Comparison of ENCODE assay signal across 18 cellular contexts in the genomic region with DNA sequence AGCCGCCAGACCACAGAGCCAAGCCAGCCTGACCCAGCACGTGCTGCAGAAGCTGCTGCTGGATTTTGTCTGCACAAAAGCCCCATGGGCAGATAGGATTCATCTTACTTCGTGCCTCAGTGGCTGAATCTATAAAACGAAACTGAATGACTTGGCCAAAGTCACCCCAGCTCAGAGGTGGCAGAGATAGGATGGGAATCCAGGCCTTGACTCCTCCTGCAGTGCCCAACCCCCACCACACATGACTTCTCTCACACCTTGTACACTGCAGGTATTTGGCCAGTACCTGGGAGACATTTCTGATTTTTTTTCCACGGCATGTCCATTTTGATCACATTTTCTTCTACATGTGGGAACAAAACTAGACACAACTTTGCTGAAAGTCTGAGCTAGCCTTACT.
A peak's percentile ranks its signal among the peaks of the same experiment; 100 is the strongest.
DNase-seq lines count a peak whose midpoint lies in the region; ATAC-seq, FAIRE-seq and TF ChIP-seq lines count a peak whose summit lies in the region.
"Had no signal": no experiment of that assay in that cellular context is flagged by ENCODE, and none has a peak within 500 bp of the region (broad histone marks: within the 10 kb centered on the region; RNA-seq: fewer than 3 reads in every experiment).

No MANE protein-coding gene starts in this region.

- H3K27ac ChIP-seq in GM23248 (peak overlapping the region; percentile 88), subcutaneous abdominal adipose tissue (ENCODE audit: low read depth, low read length) (peak overlapping the region; percentile 10), HepG2 (ENCODE audit: extremely low read length, insufficient read depth, low read length) (no peak overlapping the region)

- no TSS peak for BruUV-seq in HepG2 (replicated peaks; lab: Mats Ljungman, UMichigan)

- H3K9me2 ChIP-seq in GM23248 (ENCODE audit: insufficient read depth): no peaks in the 10 kb centered on the region

- no peaks in the 10 kb centered on the region for H4K20me1 ChIP-seq in GM23248 (ENCODE audit: insufficient read depth)
- 0 out of 2 replicates have a peak, but pooled peaks cover 3% of the 10 kb centered on the region for H4K20me1 ChIP-seq in HepG2 (ENCODE audit: insufficient read depth, low read length)

- in situ Hi-C loops in GM23248 (cut with MboI): no loop called here
- in situ Hi-C loops in HepG2 (cut with HindIII; ENCODE audit: extremely low pct_ligation_motif_present, low pct_unique_long_range_greater_than_20kb): no loop called here

- H2AFZ ChIP-seq in GM23248: no peak overlapping the region
- no peak overlapping the region for H2AFZ ChIP-seq in HepG2 (ENCODE audit: low read length)

- H3K9ac ChIP-seq in GM23248: peak overlapping the region; percentile 66
- H3K9ac ChIP-seq in subcutaneous abdominal adipose tissue (ENCODE audit: low read length in 5 of 5): no peak overlapping the region
- H3K9ac ChIP-seq in HepG2 (ENCODE audit: insufficient read depth, low read depth, low read length): no peak overlapping the region

- H3K4me1 ChIP-seq in GM23248 (ENCODE audit: insufficient read depth) (peaks cover 22% of the 10 kb centered on the region), subcutaneous abdominal adipose tissue (ENCODE audit: control insufficient read depth in 5 of 5, insufficient read depth in 5 of 5, low read length in 5 of 5) (peaks cover 2 to 50% (median 46%) of the 10 kb centered on the region in 5 donors), HepG2 (ENCODE audit: insufficient read depth, low read length) (no peaks in the 10 kb centered on the region)

- H3K79me2 ChIP-seq in GM23248 (ENCODE audit: insufficient read depth): no peaks in the 10 kb centered on the region
- no peaks in the 10 kb centered on the region for H3K79me2 ChIP-seq in HepG2 (ENCODE audit: insufficient read depth, low read length)

- no peak for TF ChIP-seq CTCF in lower leg skin (IDR thresholded peaks at IDR 0.05)
- no peak for TF ChIP-seq CTCF in HepG2 (CRISPR knock-in tag; IDR thresholded peaks at IDR 0.05)

- TF ChIP-seq RAD21 in HepG2 (CRISPR knock-in tag; IDR thresholded peaks at IDR 0.05): no peak

- CTCF ChIA-PET in HepG2 (lab: Yijun Ruan, JAX; ENCODE audit: low intra/inter-chr PET ratio, low total read pairs): no interaction called here

- DNase-seq in GM23248 (no peak), RPMI7951 (ENCODE audit: low read depth) (peak; percentile 38), lower leg skin (ENCODE audit: low spot score in 2 of 2) (peak; percentile 11 to 53), HepG2 (ENCODE audit: low spot score) (no peak), GM19240 (ENCODE audit: insufficient read length, low spot score) (no peak), mesenteric fat pad (ENCODE audit: low spot score) (no peak), erythroblast (lab: John Stamatoyannopoulos, UW) (no peak)
- DNase-seq: CD4-positive, alpha-beta T cell; KBM-7; NCI-H2227 treated with DMSO at 0.1 percent for 48 hours; NCI-H510A; NCI-H774; NK-92 treated with Interleukin-12 subunit alpha and Interleukin-12 subunit beta, amount 100 ng/mL, for 24 hours; SIG-M5 had no signal

- POLR2A ChIA-PET in HepG2 (lab: Yijun Ruan, JAX): no interaction called here

- H3K4me2 ChIP-seq in GM23248 (ENCODE audit: unreplicated experiment): peak overlapping the region; percentile 61
- H3K4me2 ChIP-seq in HepG2 (ENCODE audit: low read depth, low read length): no peak overlapping the region

- no peaks in the 10 kb centered on the region for H3K27me3 ChIP-seq in GM23248 (replicated peaks; ENCODE audit: insufficient read depth)
- no peaks in the 10 kb centered on the region for H3K27me3 ChIP-seq in subcutaneous abdominal adipose tissue (ENCODE audit: control insufficient read depth in 5 of 5, insufficient read depth in 4 of 5, low read length in 5 of 5)
- peaks cover 6 to 33% of the 10 kb centered on the region in 2 experiments for H3K27me3 ChIP-seq in HepG2 (ENCODE audit: control insufficient read depth in 1 of 2, insufficient read depth in 2 of 2, low read length in 2 of 2)
- H3K27me3 ChIP-seq: BE2C had no signal

- no peak for FAIRE-seq in HepG2 (lab: Jason Lieb, UNC)
- FAIRE-seq: GM12891, GM18507 had no signal

- TF ChIP-seq POLR2A in lower leg skin (IDR thresholded peaks at IDR 0.05) (no peak), HepG2 (IDR thresholded peaks at IDR 0.05; ENCODE audit: insufficient read depth in 1 of 2, low read depth in 2 of 2, low read length in 2 of 2) (no peak), erythroblast (IDR thresholded peaks at IDR 0.05; ENCODE audit: low read length) (no peak)

- intact Hi-C loops in lower leg skin (cut with DNase I; ENCODE audit: low total_unique reads): no loop called here
- intact Hi-C loops in HepG2 (cut with micrococcal nuclease; ENCODE audit: unreplicated experiment): no loop called here

- H3K4me3 ChIP-seq in GM23248 (peak overlapping the region; percentile 36), lower leg skin (ENCODE audit: low read depth, poor library complexity, severe bottlenecking) (no peak overlapping the region), subcutaneous abdominal adipose tissue (ENCODE audit: low read depth in 1 of 5, low read length in 5 of 5) (no peak overlapping the region), HepG2 (replicated peaks in 1 of 3; ENCODE audit: insufficient read depth in 1 of 3, low read depth in 2 of 3, low read length in 3 of 3) (no peak overlapping the region)

- H3F3A ChIP-seq in GM23248 (ENCODE audit: insufficient read depth): peaks cover 13% of the 10 kb centered on the region

- no peak for ATAC-seq in HepG2

- WGBS in GM23248 (ENCODE audit: low coverage in 1 of 2, low lambda C conversion rate in 2 of 2, missing lambda C conversion rate in 2 of 2), 2 experiments: 71 to 74% methylated on average over 5 of the region's 5 CpGs
- 83 to 93% methylated on average over 5 of the region's 5 CpGs for WGBS in lower leg skin, 2 donors
- 3% methylated on average over 5 of the region's 5 CpGs for WGBS in HepG2 (ENCODE audit: low lambda C conversion rate)

- TF ChIP-seq EP300 in HepG2 (IDR thresholded peaks at IDR 0.05; ENCODE audit: low read depth in 2 of 2, low read length in 2 of 2): no peak
- TF ChIP-seq EP300 in HepG2 (CRISPR knock-in tag; IDR thresholded peaks at IDR 0.05; ENCODE audit: borderline replicate concordance): no peak

- H3K36me3 ChIP-seq in GM23248 (ENCODE audit: low read depth) (no peaks in the 10 kb centered on the region), subcutaneous abdominal adipose tissue (ENCODE audit: control insufficient read depth in 5 of 5, insufficient read depth in 5 of 5, low read length in 5 of 5) (no peaks in the 10 kb centered on the region), HepG2 (replicated peaks in 1 of 2; ENCODE audit: control insufficient read depth in 1 of 2, insufficient read depth in 2 of 2, low read length in 2 of 2) (no peaks in the 10 kb centered on the region)
- H3K36me3 ChIP-seq: BE2C had no signal

- H3K9me3 ChIP-seq in GM23248 (ENCODE audit: low read depth) (no peaks in the 10 kb centered on the region), subcutaneous abdominal adipose tissue (ENCODE audit: control insufficient read depth in 5 of 5, low read length in 5 of 5) (peaks cover 0 to 6% (median 0%) of the 10 kb centered on the region in 5 donors), HepG2 (ENCODE audit: low read length) (peaks cover 1% of the 10 kb centered on the region)
- H3K9me3 ChIP-seq: BE2C had no signal

TF ChIP-seq in HepG2, 621 proteins besides CTCF, POLR2A, EP300 and RAD21 (continues in another document):
- TF ChIP-seq, protein P1, sequence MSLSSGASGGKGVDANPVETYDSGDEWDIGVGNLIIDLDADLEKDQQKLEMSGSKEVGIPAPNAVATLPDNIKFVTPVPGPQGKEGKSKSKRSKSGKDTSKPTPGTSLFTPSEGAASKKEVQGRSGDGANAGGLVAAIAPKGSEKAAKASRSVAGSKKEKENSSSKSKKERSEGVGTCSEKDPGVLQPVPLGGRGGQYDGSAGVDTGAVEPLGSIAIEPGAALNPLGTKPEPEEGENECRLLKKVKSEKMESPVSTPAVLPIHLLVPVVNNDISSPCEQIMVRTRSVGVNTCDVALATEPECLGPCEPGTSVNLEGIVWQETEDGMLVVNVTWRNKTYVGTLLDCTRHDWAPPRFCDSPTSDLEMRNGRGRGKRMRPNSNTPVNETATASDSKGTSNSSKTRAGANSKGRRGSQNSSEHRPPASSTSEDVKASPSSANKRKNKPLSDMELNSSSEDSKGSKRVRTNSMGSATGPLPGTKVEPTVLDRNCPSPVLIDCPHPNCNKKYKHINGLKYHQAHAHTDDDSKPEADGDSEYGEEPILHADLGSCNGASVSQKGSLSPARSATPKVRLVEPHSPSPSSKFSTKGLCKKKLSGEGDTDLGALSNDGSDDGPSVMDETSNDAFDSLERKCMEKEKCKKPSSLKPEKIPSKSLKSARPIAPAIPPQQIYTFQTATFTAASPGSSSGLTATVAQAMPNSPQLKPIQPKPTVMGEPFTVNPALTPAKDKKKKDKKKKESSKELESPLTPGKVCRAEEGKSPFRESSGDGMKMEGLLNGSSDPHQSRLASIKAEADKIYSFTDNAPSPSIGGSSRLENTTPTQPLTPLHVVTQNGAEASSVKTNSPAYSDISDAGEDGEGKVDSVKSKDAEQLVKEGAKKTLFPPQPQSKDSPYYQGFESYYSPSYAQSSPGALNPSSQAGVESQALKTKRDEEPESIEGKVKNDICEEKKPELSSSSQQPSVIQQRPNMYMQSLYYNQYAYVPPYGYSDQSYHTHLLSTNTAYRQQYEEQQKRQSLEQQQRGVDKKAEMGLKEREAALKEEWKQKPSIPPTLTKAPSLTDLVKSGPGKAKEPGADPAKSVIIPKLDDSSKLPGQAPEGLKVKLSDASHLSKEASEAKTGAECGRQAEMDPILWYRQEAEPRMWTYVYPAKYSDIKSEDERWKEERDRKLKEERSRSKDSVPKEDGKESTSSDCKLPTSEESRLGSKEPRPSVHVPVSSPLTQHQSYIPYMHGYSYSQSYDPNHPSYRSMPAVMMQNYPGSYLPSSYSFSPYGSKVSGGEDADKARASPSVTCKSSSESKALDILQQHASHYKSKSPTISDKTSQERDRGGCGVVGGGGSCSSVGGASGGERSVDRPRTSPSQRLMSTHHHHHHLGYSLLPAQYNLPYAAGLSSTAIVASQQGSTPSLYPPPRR (CRISPR knock-in tag; IDR thresholded peaks at IDR 0.05; ENCODE audit: borderline replicate concordance): no peak
- TF ChIP-seq ZNF234 (CRISPR knock-in tag; conservative IDR thresholded peaks at IDR 0.05): no peak
- no peak for TF ChIP-seq XBP1 (CRISPR knock-in tag; IDR thresholded peaks at IDR 0.05)

Comparison
In these comparisons a context has a peak if more than half of its experiments do, and no peak if none do; other contexts are left out.
1. DNase-seq: peak in RPMI7951 (single experiment) and lower leg skin (2 of 2); none in GM23248 (single experiment), HepG2 (single experiment), GM19240 (single experiment), mesenteric fat pad (single experiment) and erythroblast (0 of 2).